Comparison of ENCODE assay signal across 8 cellular contexts in genomic region chr4:67545996-67546356, GRCh38. TPM values are rescaled to one million over a fixed set of nuclear protein-coding genes. Genes with fewer than 3 reads are reported as not detected.
DNase-seq lines count a peak whose midpoint lies in the region; ATAC-seq, FAIRE-seq and TF ChIP-seq lines count a peak whose summit lies in the region.

No MANE protein-coding gene starts in this region.

- peak overlapping the region; percentile 94 to 99 (median 99) for H3K4me3 Mint-ChIP-seq in CD4-positive, CD25-positive, alpha-beta regulatory T cell

- 9% methylated on average over 4 of the region's 4 CpGs for WGBS in K562 (ENCODE audit: insufficient coverage, low coverage, missing lambda C conversion rate)

- H3K27me3 Mint-ChIP-seq in CD4-positive, CD25-positive, alpha-beta regulatory T cell, result peaks cover 5% of the 10 kb centered on the region

- TF ChIP-seq EP300 in K562 (IDR thresholded peaks at IDR 0.05; ENCODE audit: low read length), result no peak

- no peaks in the 10 kb centered on the region for H3K27me3 ChIP-seq in CD4-positive, CD25-positive, alpha-beta regulatory T cell (ENCODE audit: control insufficient read depth, insufficient read depth, low read length)
- H3K27me3 ChIP-seq in Karpas-422 (ENCODE audit: low read length) (no peaks in the 10 kb centered on the region), K562 (ENCODE audit: control insufficient read depth in 2 of 2, insufficient read depth in 2 of 2, low read length in 2 of 2) (no peaks in the 10 kb centered on the region), muscle layer of duodenum (ENCODE audit: low read depth, low read length) (no peaks in the 10 kb centered on the region)

- no peak for ATAC-seq in CD4-positive, CD25-positive, alpha-beta regulatory T cell (ENCODE audit: low read depth in 2 of 2)
- ATAC-seq in K562 (no peak), HG03108 (IDR thresholded peaks at IDR 0.05; ENCODE audit: unreplicated experiment) (no peak), GM21737 (IDR thresholded peaks at IDR 0.05; ENCODE audit: unreplicated experiment) (no peak)

- POLR2A ChIA-PET in K562 (lab: Yijun Ruan, JAX), result interaction anchor here (0.7 to 3.9 kb wide), 5 partner anchors 10 to 154 kb away, joined by 3 to 15 read pairs (median 12); partner anchors contain the start of gene UBA6

- H3K79me2 ChIP-seq in Karpas-422 (ENCODE audit: low read length) (peaks cover 42% of the 10 kb centered on the region), K562 (ENCODE audit: control insufficient read depth, insufficient read depth, low read length) (peaks cover 44% of the 10 kb centered on the region)

- peaks cover 26% of the 10 kb centered on the region for H3K4me1 ChIP-seq in CD4-positive, CD25-positive, alpha-beta regulatory T cell (ENCODE audit: control insufficient read depth, insufficient read depth, low read length, poor library complexity, severe bottlenecking)
- H3K4me1 ChIP-seq in Karpas-422 (ENCODE audit: low read length), result peaks cover 66% of the 10 kb centered on the region
- H3K4me1 ChIP-seq in K562 (replicated peaks in 1 of 2; ENCODE audit: control insufficient read depth in 2 of 2, insufficient read depth in 2 of 2, low read length in 2 of 2), result peaks cover 0 to 14% of the 10 kb centered on the region in 2 experiments; a peak in 2 of 5 replicates
- peaks cover 16% of the 10 kb centered on the region in 2 donors for H3K4me1 ChIP-seq in muscle layer of duodenum (ENCODE audit: control insufficient read depth in 1 of 2, insufficient read depth in 2 of 2, low read length in 2 of 2)

- in situ Hi-C loops in K562 (cut with MboI), result no loop called here

- no peak for FAIRE-seq in K562 (lab: Jason Lieb, UNC)

- no peak overlapping the region for H2AFZ ChIP-seq in Karpas-422 (ENCODE audit: low read length)
- peak overlapping the region; percentile 94 for H2AFZ ChIP-seq in K562 (ENCODE audit: low read depth, low read length)

- intact Hi-C loops in K562 (cut with micrococcal nuclease), result loop anchor here (1.0 to 10.0 kb wide), 5 partner anchors 29 to 809 kb away; partner anchors contain the start of genes UBA6 and YTHDC1

- BruUV-seq in K562 (replicated peaks; lab: Mats Ljungman, UMichigan), result TSS peak; percentile 96

- H3K36me3 Mint-ChIP-seq in CD4-positive, CD25-positive, alpha-beta regulatory T cell, result peaks cover 5% of the 10 kb centered on the region

- H3K9me2 ChIP-seq in Karpas-422 (replicated peaks; ENCODE audit: insufficient read depth, low read length), result no peaks in the 10 kb centered on the region

- peaks cover 11% of the 10 kb centered on the region for H3K36me3 ChIP-seq in CD4-positive, CD25-positive, alpha-beta regulatory T cell (ENCODE audit: control insufficient read depth, insufficient read depth, low read length)
- H3K36me3 ChIP-seq in Karpas-422 (ENCODE audit: insufficient read depth, low read length) (peaks cover 28% of the 10 kb centered on the region), K562 (ENCODE audit: control insufficient read depth, insufficient read depth, low read length) (peaks cover 28% of the 10 kb centered on the region), muscle layer of duodenum (ENCODE audit: control insufficient read depth in 1 of 2, insufficient read depth in 2 of 2, low read length in 2 of 2) (peaks cover 7 to 8% of the 10 kb centered on the region in 2 donors)

- no peaks in the 10 kb centered on the region for H3K9me1 ChIP-seq in K562 (ENCODE audit: control insufficient read depth, insufficient read depth, low read length)

- CTCF ChIA-PET in K562 (lab: Yijun Ruan, JAX; ENCODE audit: low intra/inter-chr PET ratio), result no interaction called here

- H3K27ac Mint-ChIP-seq in CD4-positive, CD25-positive, alpha-beta regulatory T cell, result peak overlapping the region in 2 of 3 donors; percentile 99 to 100

- no peak for TF ChIP-seq CTCF in K562 (IDR thresholded peaks at IDR 0.05 in 2 of 3, conservative IDR thresholded peaks at IDR 0.05 in 1 of 3; ENCODE audit: insufficient read depth in 2 of 3, low read depth in 1 of 3, low read length in 3 of 3)

- DNase-seq in CD4-positive, CD25-positive, alpha-beta regulatory T cell, result no peak
- DNase-seq in Karpas-422, result peak; percentile 80
- no peak for DNase-seq in K562 (ENCODE audit: extremely low read depth in 1 of 4, low spot score in 3 of 4)
- no peak for DNase-seq in NK-92 (lab: John Stamatoyannopoulos, UW; ENCODE audit: unreplicated experiment)
- no peak for DNase-seq in globus pallidus (ENCODE audit: low spot score)

- TF ChIP-seq POLR2A in K562 (conservative IDR thresholded peaks at IDR 0.05), result no peak

- H4K20me1 ChIP-seq in Karpas-422 (ENCODE audit: insufficient read depth, low read depth, low read length), result no peaks in the 10 kb centered on the region
- H4K20me1 ChIP-seq in K562 (replicated peaks; ENCODE audit: control insufficient read depth, insufficient read depth, low read length), result no peaks in the 10 kb centered on the region

- H3K9me3 Mint-ChIP-seq in CD4-positive, CD25-positive, alpha-beta regulatory T cell, result no peaks in the 10 kb centered on the region

- no peak for TF ChIP-seq RAD21 in K562 (CRISPR knock-in tag; conservative IDR thresholded peaks at IDR 0.05 in 1 of 2, IDR thresholded peaks at IDR 0.05 in 1 of 2)

- H3K4me2 ChIP-seq in Karpas-422 (ENCODE audit: low read depth, low read length, poor library complexity, severe bottlenecking), result peak overlapping the region; percentile 85
- H3K4me2 ChIP-seq in K562 (ENCODE audit: insufficient read depth, low read length), result peak overlapping the region; percentile 66

- peaks cover 20 to 43% (median 32%) of the 10 kb centered on the region in 4 donors for H3K4me1 Mint-ChIP-seq in CD4-positive, CD25-positive, alpha-beta regulatory T cell

- H3K9ac ChIP-seq in Karpas-422 (ENCODE audit: low read length) (peak overlapping the region; percentile 70), K562 (ENCODE audit: insufficient read depth in 1 of 2, low read depth in 2 of 2, low read length in 2 of 2) (peak overlapping the region in 1 of 2 experiments; percentile 59; a peak in 2 of 4 replicates)

- peak overlapping the region; percentile 99 for H3K27ac ChIP-seq in CD4-positive, CD25-positive, alpha-beta regulatory T cell (ENCODE audit: insufficient read depth, low read length, poor library complexity, severe bottlenecking)
- H3K27ac ChIP-seq in Karpas-422 (ENCODE audit: low read length) (peak overlapping the region; percentile 76), K562 (ENCODE audit: extremely low read depth, low read depth, low read length) (peak overlapping the region; percentile 68; the same call in 2 of the 3 replicates), muscle layer of duodenum (ENCODE audit: low read length) (no peak overlapping the region)

- H3K9me3 ChIP-seq in CD4-positive, CD25-positive, alpha-beta regulatory T cell (ENCODE audit: control insufficient read depth in 2 of 2, low read length in 2 of 2), result no peaks in the 10 kb centered on the region
- H3K9me3 ChIP-seq in Karpas-422 (ENCODE audit: low read length), result no peaks in the 10 kb centered on the region
- peaks cover 7% of the 10 kb centered on the region; the same call in 1 of the 2 replicates for H3K9me3 ChIP-seq in K562 (replicated peaks; ENCODE audit: control insufficient read depth, insufficient read depth, low read depth, low read length)
- H3K9me3 ChIP-seq in muscle layer of duodenum (ENCODE audit: control insufficient read depth in 1 of 2, low read length in 2 of 2), result no peaks in the 10 kb centered on the region

- H3K4me3 ChIP-seq in CD4-positive, CD25-positive, alpha-beta regulatory T cell (ENCODE audit: low read depth, low read length), result peak overlapping the region; percentile 85
- H3K4me3 ChIP-seq in Karpas-422 (ENCODE audit: low read length) (peak overlapping the region; percentile 60), K562 (peak overlapping the region; percentile 41), muscle layer of duodenum (ENCODE audit: low read depth in 1 of 2, low read length in 2 of 2) (peak overlapping the region; percentile 55 to 88)

RNA-seq across cellular contexts. Expression of gene CENPC, which starts 0.7 kb away (rescaled TPM):
- 90.8 TPM for total RNA-seq in CD4-positive, CD25-positive, alpha-beta regulatory T cell
- 10 to 100 TPM; 17.0 to 19.0 (median 18.4) TPM for polyA plus RNA-seq in CD4-positive, CD25-positive, alpha-beta regulatory T cell
- 33.6 and 44.5 TPM in 2 replicates for total RNA-seq in Karpas-422 (2014; rRNA removed; shearing (Covaris generic); ENCODE audit: low replicate concordance)
- 47.0 and 259 TPM in 2 replicates for total RNA-seq in K562 (2011; cell fraction: chromatin; rRNA removed; ENCODE audit: low replicate concordance)
- 24.8 and 32.0 TPM in 2 replicates for total RNA-seq in K562 (2011; cell fraction: nucleolus; rRNA removed)
- total RNA-seq in K562 (2011; cell fraction: nucleoplasm; rRNA removed), result 83.2 and 129 TPM in 2 replicates
- total RNA-seq in K562 (2014; rRNA removed), result 21.5 and 31.4 TPM in 2 replicates
- total RNA-seq in K562 (2014; rRNA removed; fragmentation: Illumina TruSeq; extraction: Trizol), result 47.7 and 61.7 TPM in 2 replicates
- total RNA-seq in K562 (2015; rRNA removed; fragmentation: Illumina TruSeq; extraction: Trizol), result 42.2 and 48.5 TPM in 2 replicates
- total RNA-seq in K562 (2021), result 27.9 and 30.5 TPM in 2 replicates
- polyA plus RNA-seq in K562 (2011; rRNA removed), result 32.5 and 38.6 TPM in 2 replicates
- 3.2 and 7.4 TPM in 2 replicates for polyA plus RNA-seq in K562 (2011; cell fraction: cytosol; rRNA removed)
- 32.1 and 44.8 TPM in 2 replicates for polyA plus RNA-seq in K562 (2011; cell fraction: nucleus; rRNA removed)
- polyA plus RNA-seq in K562 (2012), result 12.1 and 15.3 TPM in 2 replicates
- 28.0 and 30.8 TPM in 2 replicates for polyA plus RNA-seq in K562 (2014; fragmentation: Illumina TruSeq; extraction: Trizol)
- polyA plus RNA-seq in K562 (2014; fragmentation: Nextera tagmentation; extraction: Ambion mirVana), result 10 to 100 TPM; 18.1 TPM
- polyA plus RNA-seq in K562 (2014; rRNA removed), result 19.3 and 28.7 TPM in 2 replicates
- polyA minus RNA-seq in K562 (2011; rRNA and poly(A)+ RNA removed), result 61.4 and 85.3 TPM in 2 replicates
- polyA minus RNA-seq in K562 (2011; cell fraction: cytosol; rRNA and poly(A)+ RNA removed), result 15.2 and 18.5 TPM in 2 replicates
- 87.5 and 162 TPM in 2 replicates for polyA minus RNA-seq in K562 (2011; cell fraction: nucleus; rRNA and poly(A)+ RNA removed)

RNA-seq across cellular contexts. Expression of gene STAP1, which starts 12.6 kb away (rescaled TPM):
- 0.99 TPM for total RNA-seq in CD4-positive, CD25-positive, alpha-beta regulatory T cell
- polyA plus RNA-seq in CD4-positive, CD25-positive, alpha-beta regulatory T cell, result 1 to 10 TPM; 1.1 to 2.9 (median 1.5) TPM
- total RNA-seq in Karpas-422 (2014; rRNA removed; shearing (Covaris generic); ENCODE audit: low replicate concordance), result 47.5 and 80.8 TPM in 2 replicates
- not detected in 2 replicates for total RNA-seq in K562 (2011; cell fraction: chromatin; rRNA removed; ENCODE audit: low replicate concordance)
- total RNA-seq in K562 (2011; cell fraction: nucleolus; rRNA removed), result not detected in 2 replicates
- not detected in 2 replicates for total RNA-seq in K562 (2011; cell fraction: nucleoplasm; rRNA removed)
- total RNA-seq in K562 (2014; rRNA removed), result 0.50 and 1.2 TPM in 2 replicates
- total RNA-seq in K562 (2014; rRNA removed; fragmentation: Illumina TruSeq; extraction: Trizol), result 1.6 and 1.8 TPM in 2 replicates
- total RNA-seq in K562 (2015; rRNA removed; fragmentation: Illumina TruSeq; extraction: Trizol), result 5.2 and 5.6 TPM in 2 replicates
- total RNA-seq in K562 (2021), result 1.2 and 1.3 TPM in 2 replicates
- 0.50 and 0.53 TPM in 2 replicates for polyA plus RNA-seq in K562 (2011; rRNA removed)
- polyA plus RNA-seq in K562 (2011; cell fraction: cytosol; rRNA removed), result 0.07 and 0.16 TPM in 2 replicates
- polyA plus RNA-seq in K562 (2011; cell fraction: nucleus; rRNA removed), result 0.21 TPM in 1 of 2 replicates, not detected in the other
- polyA plus RNA-seq in K562 (2012), result 2.8 and 4.9 TPM in 2 replicates
- 1.4 and 1.6 TPM in 2 replicates for polyA plus RNA-seq in K562 (2014; fragmentation: Illumina TruSeq; extraction: Trizol)
- 1 to 10 TPM; 1.9 to 2.0 TPM for polyA plus RNA-seq in K562 (2014; fragmentation: Nextera tagmentation; extraction: Ambion mirVana)
- polyA plus RNA-seq in K562 (2014; rRNA removed), result 1.3 and 1.8 TPM in 2 replicates
- polyA minus RNA-seq in K562 (2011; rRNA and poly(A)+ RNA removed), result 0.25 and 0.72 TPM in 2 replicates
- polyA minus RNA-seq in K562 (2011; cell fraction: cytosol; rRNA and poly(A)+ RNA removed), result not detected in 2 replicates
- polyA minus RNA-seq in K562 (2011; cell fraction: nucleus; rRNA and poly(A)+ RNA removed), result not detected in 2 replicates
